8 cellular contexts compared by ENCODE assay signal in genomic region chr7:65872776-65873581, GRCh38. TPM values are rescaled to one million over a fixed set of nuclear protein-coding genes. Genes with fewer than 3 reads are reported as not detected.
A peak's percentile ranks its signal among the peaks of the same experiment; 100 is the strongest.
DNase-seq lines count a peak whose midpoint lies in the region; ATAC-seq and FAIRE-seq lines count a peak whose summit lies in the region.

Gene VKORC1L1, plus strand, starts transcription at chr7:65873074. Its CDS starts 298 bp downstream, at chr7:65873372.

- peak within 1 kb of the TSS; percentile 91 for H3K9ac ChIP-seq in endocrine pancreas (ENCODE audit: control insufficient read depth, insufficient read depth, low read length)
- peak within 1 kb of the TSS; percentile 73 for H3K9ac ChIP-seq in mesendoderm (ENCODE audit: low read length)

- no peaks in the 10 kb centered on the region for H3K36me3 Mint-ChIP-seq in activated CD8-positive, alpha-beta memory T cell treated with anti-CD3 and anti-CD28 coated beads, Interleukin-2, amount 10 ng/mL, durations not matched to agents 7 days and 5 days

- no peak within 1 kb of the TSS for H2BK120ac ChIP-seq in mesendoderm (ENCODE audit: low read depth, low read length)

- H4K8ac ChIP-seq in mesendoderm (ENCODE audit: low read depth, low read length), result no peak within 1 kb of the TSS

- H3K27ac ChIP-seq in mesendoderm (ENCODE audit: low read depth, low read length), result peak within 1 kb of the TSS; percentile 44

- no peak within 1 kb of the TSS for H2BK15ac ChIP-seq in mesendoderm (replicated peaks; ENCODE audit: low read depth)

- H3K4ac ChIP-seq in mesendoderm (ENCODE audit: low read depth, low read length), result peak within 1 kb of the TSS; percentile 95

- peak within 1 kb of the TSS; percentile 89 for H3K18ac ChIP-seq in mesendoderm (ENCODE audit: low read length)

- no peaks in the 10 kb centered on the region for H3K9me3 Mint-ChIP-seq in activated CD8-positive, alpha-beta memory T cell treated with anti-CD3 and anti-CD28 coated beads, Interleukin-2, amount 10 ng/mL, durations not matched to agents 7 days and 5 days (ENCODE audit: low read depth)

- peak within 1 kb of the TSS; percentile 76 for H3K4me3 Mint-ChIP-seq in activated CD8-positive, alpha-beta memory T cell treated with anti-CD3 and anti-CD28 coated beads, Interleukin-2, amount 10 ng/mL, durations not matched to agents 7 days and 5 days

- FAIRE-seq in HTR-8/SVneo (lab: Jason Lieb, UNC), result no peak

- no CpG with 5 or more reads among the region's 94 CpGs for WGBS in mesendoderm (ENCODE audit: extremely low coverage, insufficient coverage, low lambda C conversion rate)

- H3K23ac ChIP-seq in mesendoderm (ENCODE audit: low read length), result no peak within 1 kb of the TSS

- H3K27ac Mint-ChIP-seq in activated CD8-positive, alpha-beta memory T cell treated with anti-CD3 and anti-CD28 coated beads, Interleukin-2, amount 10 ng/mL, durations not matched to agents 7 days and 5 days, result peak within 1 kb of the TSS; percentile 67

- no peak within 1 kb of the TSS for H2BK5ac ChIP-seq in mesendoderm (ENCODE audit: low read length)

- H3K4me2 ChIP-seq in mesendoderm (ENCODE audit: low read length), result peak within 1 kb of the TSS; percentile 46

- no peaks in the 10 kb centered on the region for H3K27me3 Mint-ChIP-seq in activated CD8-positive, alpha-beta memory T cell treated with anti-CD3 and anti-CD28 coated beads, Interleukin-2, amount 10 ng/mL, durations not matched to agents 7 days and 5 days

- ATAC-seq in GM21381 (IDR thresholded peaks at IDR 0.05; ENCODE audit: unreplicated experiment), result peak; percentile 86
- ATAC-seq in activated CD8-positive, alpha-beta memory T cell treated with anti-CD3 and anti-CD28 coated beads, Interleukin-2, amount 10 ng/mL, durations not matched to agents 7 days and 5 days, result peak; percentile 94

- DNase-seq in COR-L47 (lab: John Stamatoyannopoulos, UW) (peak; percentile 83), HTR-8/SVneo (ENCODE audit: insufficient read length, low spot score) (peak; percentile 66), NOMO-1 treated with dmso at 0.1 percent for 144 hours (lab: John Stamatoyannopoulos, UW; ENCODE audit: unreplicated experiment) (peak; percentile 85), mesendoderm (peak; percentile 95)
- peak; percentile 95 for DNase-seq in activated CD8-positive, alpha-beta memory T cell treated with anti-CD3 and anti-CD28 coated beads, Interleukin-2, amount 10 ng/mL, durations not matched to agents 7 days and 5 days
- DNase-seq in stimulated activated CD8-positive, alpha-beta memory T cell treated with anti-CD3 and anti-CD28 coated beads, Interleukin-12 subunit alpha, Interleukin-12 subunit beta, amount 100 ng/mL, for 24 hours (ENCODE audit: extremely low read depth), result peak; percentile 87

- no peaks in the 10 kb centered on the region for H3K9me3 ChIP-seq in endocrine pancreas (ENCODE audit: control insufficient read depth, low read length)

- H3K27me3 ChIP-seq in endocrine pancreas (ENCODE audit: control insufficient read depth, insufficient read depth, low read length) (no peaks in the 10 kb centered on the region), mesendoderm (ENCODE audit: insufficient read depth, low read length, poor library complexity) (no peaks in the 10 kb centered on the region)

- CTCF ChIA-PET in activated CD8-positive, alpha-beta memory T cell treated with anti-CD3 and anti-CD28 coated beads, Interleukin-2, amount 10 ng/mL, durations not matched to agents 7 days and 5 days (lab: Charles Lee), result no interaction called here

- no peaks in the 10 kb centered on the region for H3K4me1 ChIP-seq in endocrine pancreas (ENCODE audit: control insufficient read depth, insufficient read depth, low read length)
- H3K4me1 ChIP-seq in mesendoderm (ENCODE audit: control insufficient read depth, low read depth, low read length), result no peaks in the 10 kb centered on the region

- no peaks in the 10 kb centered on the region for H3K79me1 ChIP-seq in mesendoderm (ENCODE audit: low read length)

- H3K4me1 Mint-ChIP-seq in activated CD8-positive, alpha-beta memory T cell treated with anti-CD3 and anti-CD28 coated beads, Interleukin-2, amount 10 ng/mL, durations not matched to agents 7 days and 5 days, result peaks cover 11% of the 10 kb centered on the region

- H4K5ac ChIP-seq in mesendoderm (ENCODE audit: low read length), result no peak within 1 kb of the TSS

- H3K79me2 ChIP-seq in mesendoderm (ENCODE audit: control insufficient read depth, insufficient read depth, low read length), result peaks cover 4% of the 10 kb centered on the region

- H3K36me3 ChIP-seq in endocrine pancreas (ENCODE audit: control insufficient read depth, insufficient read depth, low read length) (no peaks in the 10 kb centered on the region), mesendoderm (ENCODE audit: control insufficient read depth, insufficient read depth, low read length) (no peaks in the 10 kb centered on the region)

- H2AK5ac ChIP-seq in mesendoderm (ENCODE audit: low read length), result no peak within 1 kb of the TSS

- H3K56ac ChIP-seq in mesendoderm (ENCODE audit: low read length), result peak within 1 kb of the TSS; percentile 85

- H3K4me3 ChIP-seq in endocrine pancreas (ENCODE audit: control insufficient read depth, insufficient read depth, low read length) (peak within 1 kb of the TSS; percentile 88), mesendoderm (ENCODE audit: low read length) (peak within 1 kb of the TSS; percentile 60)

RNA-seq across cellular contexts. Expression of gene VKORC1L1, which starts in this region (rescaled TPM):
- total RNA-seq in activated CD8-positive, alpha-beta memory T cell treated with anti-CD3 and anti-CD28 coated beads, Interleukin-2, amount 10 ng/mL, durations not matched to agents 7 days and 5 days, result 10 to 100 TPM; 14.1 to 20.3 TPM
- 39.3 TPM for polyA plus RNA-seq in mesendoderm (2013, experiment 1 of 2)
- polyA plus RNA-seq in mesendoderm (2013, experiment 2 of 2), result 40.9 TPM

Comparison
In these comparisons a context has a peak if more than half of its experiments do, and no peak if none do; other contexts are left out.
1. Peak in every context shown above with its lines: DNase-seq, ATAC-seq, H3K4me3 ChIP-seq and H3K27ac ChIP-seq.